In genomic region chr1:55817027-55817426, GRCh38 we compare ENCODE assay signal across 12 cellular contexts.
"Had no signal": no experiment of that assay in that cellular context is flagged by ENCODE, and none has a peak within 500 bp of the region (broad histone marks: within the 10 kb centered on the region; RNA-seq: fewer than 3 reads in every experiment).

No MANE protein-coding gene starts in this region.

- H3K4me3 ChIP-seq: cardiac muscle cell, uterus had no signal

- H3K36me3 ChIP-seq: cardiac muscle cell, uterus had no signal

- H3K9ac ChIP-seq: parathyroid adenoma had no signal

- H3K4me3 Mint-ChIP-seq: activated B cell treated with CpG ODN at 0.5 μM for 24 hours; activated CD8-positive, alpha-beta T cell treated with anti-CD3 and anti-CD28 coated beads for 36 hours; activated T-cell treated with anti-CD3 and anti-CD28 coated beads, Interleukin-2, amount 50 U/mL, for 4 hours; naive B cell; stimulated activated memory B cell treated with anti-CD40 and anti-IgM and Interleukin-4, amounts not matched to agents 10 μg/mL and 1 μg/mL and 100 μg/mL, for 72 hours had no signal

- H3K27me3 ChIP-seq: cardiac muscle cell, uterus had no signal

- H3K27ac ChIP-seq: cardiac muscle cell, parathyroid adenoma, uterus had no signal

- H3K9me3 ChIP-seq: uterus had no signal

- H3K4me1 Mint-ChIP-seq: activated B cell treated with CpG ODN at 0.5 μM for 24 hours; naive B cell; stimulated activated memory B cell treated with anti-CD40 and anti-IgM and Interleukin-4, amounts not matched to agents 10 μg/mL and 1 μg/mL and 100 μg/mL, for 72 hours had no signal

- H3K27ac Mint-ChIP-seq: activated B cell treated with CpG ODN at 0.5 μM for 24 hours; activated CD8-positive, alpha-beta T cell treated with anti-CD3 and anti-CD28 coated beads for 36 hours; naive B cell; stimulated activated memory B cell treated with anti-CD40 and anti-IgM and Interleukin-4, amounts not matched to agents 10 μg/mL and 1 μg/mL and 100 μg/mL, for 72 hours had no signal

- DNase-seq: activated B cell treated with CpG ODN at 0.5 μM for 24 hours; activated effector memory CD4-positive, alpha-beta T cell treated with Interleukin-2 at 50 U/mL for 16 hours; activated naive CD4-positive, alpha-beta T cell treated with anti-CD3 and anti-CD28 coated beads, Interleukin-2, amount 50 U/mL, for 16 hours; activated T-cell treated with anti-CD3 and anti-CD28 coated beads, Interleukin-2, amount 50 U/mL, for 4 hours; naive B cell; stimulated activated CD4-positive, alpha-beta T cell treated with anti-CD3 and anti-CD28 coated beads, Interleukin-12 subunit alpha, Interleukin-12 subunit beta, amount 100 ng/mL, for 4 hours; uterus had no signal

- H2AFZ ChIP-seq: parathyroid adenoma had no signal

- H3K9me3 Mint-ChIP-seq: activated B cell treated with CpG ODN at 0.5 μM for 24 hours; activated CD8-positive, alpha-beta T cell treated with anti-CD3 and anti-CD28 coated beads for 36 hours; activated T-cell treated with anti-CD3 and anti-CD28 coated beads, Interleukin-2, amount 50 U/mL, for 4 hours; naive B cell; stimulated activated memory B cell treated with anti-CD40 and anti-IgM and Interleukin-4, amounts not matched to agents 10 μg/mL and 1 μg/mL and 100 μg/mL, for 72 hours had no signal

- H3K79me2 ChIP-seq: parathyroid adenoma had no signal

- ATAC-seq: activated CD8-positive, alpha-beta T cell treated with anti-CD3 and anti-CD28 coated beads for 36 hours; activated T-cell treated with anti-CD3 and anti-CD28 coated beads, Interleukin-2, amount 50 U/mL, for 4 hours; esophagus mucosa; stimulated activated memory B cell treated with anti-CD40 and anti-IgM and Interleukin-4, amounts not matched to agents 10 μg/mL and 1 μg/mL and 100 μg/mL, for 72 hours had no signal

- H3K36me3 Mint-ChIP-seq: naive B cell; stimulated activated memory B cell treated with anti-CD40 and anti-IgM and Interleukin-4, amounts not matched to agents 10 μg/mL and 1 μg/mL and 100 μg/mL, for 72 hours had no signal
